31 cellular contexts compared by ENCODE assay signal in the genomic region with DNA sequence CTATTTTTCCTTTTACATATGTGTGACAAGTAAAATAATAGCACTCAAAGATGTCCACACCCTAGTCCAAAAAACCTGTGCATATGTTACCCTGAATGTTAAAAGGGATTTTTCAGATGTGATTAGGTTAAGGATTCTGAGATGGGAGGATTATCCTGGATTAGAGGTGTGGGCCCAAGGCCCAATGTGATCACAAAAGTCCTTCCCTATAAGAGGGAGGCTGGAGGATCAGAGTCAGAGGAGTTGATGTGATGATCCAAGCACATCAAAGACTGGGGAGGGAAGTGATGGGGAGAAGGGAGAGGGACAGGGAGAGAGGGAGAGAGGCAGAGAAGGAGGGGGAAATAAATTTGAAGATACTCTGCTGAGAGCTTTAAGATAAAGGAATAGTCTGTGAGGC.
"Had no signal": no experiment of that assay in that cellular context is flagged by ENCODE, and none has a peak within 500 bp of the region (broad histone marks: within the 10 kb centered on the region; RNA-seq: fewer than 3 reads in every experiment).

No MANE protein-coding gene starts in this region.

- ATAC-seq: activated T-cell treated with anti-CD3 and anti-CD28 coated beads, Interleukin-2, amount 50 U/mL, for 72 hours; foreskin keratinocyte; gastrocnemius medialis; heart left ventricle; T-helper 17 cell; WTC11 had no signal

- DNase-seq: activated CD4-positive, alpha-beta memory T cell treated with anti-CD3 and anti-CD28 coated beads, Interleukin-2, amount 10 ng/mL, durations not matched to agents 7 days and 5 days; activated CD4-positive, alpha-beta T cell treated with anti-CD3 and anti-CD28 coated beads for 1 hour; activated CD4-positive, alpha-beta T cell treated with anti-CD3 and anti-CD28 coated beads for 4 hours; activated CD4-positive, alpha-beta T cell treated with anti-CD3 and anti-CD28 coated beads, Interleukin-2, amount 10 ng/mL, durations not matched to agents 7 days and 5 days; activated CD4-positive, alpha-beta T cell treated with anti-CD3 and anti-CD28 coated beads, Interleukin-2, amount 50 U/mL, for 4 hours; activated CD8-positive, alpha-beta memory T cell treated with anti-CD3 and anti-CD28 coated beads, Interleukin-2, amount 50 U/mL, for 48 hours; activated effector memory CD4-positive, alpha-beta T cell treated with Interleukin-2 at 50 U/mL for 16 hours; activated gamma-delta T cell treated with Interleukin-2 at 50 U/mL for 16 hours; activated naive CD4-positive, alpha-beta T cell treated with anti-CD3 and anti-CD28 coated beads, Interleukin-2, amount 50 U/mL, for 16 hours; activated naive CD4-positive, alpha-beta T cell treated with Interleukin-2 at 50 U/mL for 16 hours; activated T-cell treated with anti-CD3 and anti-CD28 coated beads for 4 hours; activated T-cell treated with anti-CD3 and anti-CD28 coated beads, Interleukin-2, amount 50 U/mL, for 24 hours; activated T-cell treated with anti-CD3 and anti-CD28 coated beads, Interleukin-2, amount 50 U/mL, for 72 hours; amniotic stem cell; anterior cingulate cortex; brain microvascular endothelial cell; dorsolateral prefrontal cortex; effector memory CD4-positive, alpha-beta T cell; endodermal cell; erythroblast; foreskin keratinocyte; gastrocnemius medialis; glutamatergic neuron; heart left ventricle; T-helper 17 cell had no signal

- H3K4me1 Mint-ChIP-seq: activated CD4-positive, alpha-beta memory T cell treated with anti-CD3 and anti-CD28 coated beads, Interleukin-2, amount 10 ng/mL, durations not matched to agents 7 days and 5 days; activated CD4-positive, alpha-beta T cell treated with anti-CD3 and anti-CD28 coated beads, Interleukin-2, amount 10 ng/mL, durations not matched to agents 7 days and 5 days; central memory CD8-positive, alpha-beta T cell; endodermal cell; T-helper 17 cell; WTC11 had no signal

- FAIRE-seq: astrocyte, bronchial epithelial cell had no signal

- H3K36me3 Mint-ChIP-seq: activated naive CD8-positive, alpha-beta T cell had no signal

- H3K9me3 Mint-ChIP-seq: dendritic cell treated with granulocyte-macrophage colony-stimulating factor and Interleukin-4, amounts not matched to agents 40 ng/mL and 50 ng/mL, for 4 days had no signal

- H3K27me3 Mint-ChIP-seq: activated CD4-positive, alpha-beta memory T cell treated with anti-CD3 and anti-CD28 coated beads, Interleukin-2, amount 10 ng/mL, durations not matched to agents 7 days and 5 days; activated CD4-positive, alpha-beta T cell treated with anti-CD3 and anti-CD28 coated beads, Interleukin-2, amount 10 ng/mL, durations not matched to agents 7 days and 5 days; activated naive CD8-positive, alpha-beta T cell; activated T-cell treated with anti-CD3 and anti-CD28 coated beads, Interleukin-2, amount 50 U/mL, for 24 hours; central memory CD8-positive, alpha-beta T cell; dendritic cell treated with granulocyte-macrophage colony-stimulating factor and Interleukin-4, amounts not matched to agents 40 ng/mL and 50 ng/mL, for 4 days; T-helper 17 cell had no signal

- H3K4me3 Mint-ChIP-seq: activated CD4-positive, alpha-beta memory T cell treated with anti-CD3 and anti-CD28 coated beads, Interleukin-2, amount 10 ng/mL, durations not matched to agents 7 days and 5 days; activated CD4-positive, alpha-beta T cell treated with anti-CD3 and anti-CD28 coated beads, Interleukin-2, amount 10 ng/mL, durations not matched to agents 7 days and 5 days; activated naive CD8-positive, alpha-beta T cell; activated T-cell treated with anti-CD3 and anti-CD28 coated beads, Interleukin-2, amount 50 U/mL, for 24 hours; activated T-cell treated with anti-CD3 and anti-CD28 coated beads, Interleukin-2, amount 50 U/mL, for 72 hours; central memory CD8-positive, alpha-beta T cell; dendritic cell treated with granulocyte-macrophage colony-stimulating factor and Interleukin-4, amounts not matched to agents 40 ng/mL and 50 ng/mL, for 4 days; endodermal cell; T-helper 17 cell; WTC11 had no signal

- H3K27ac Mint-ChIP-seq: activated CD4-positive, alpha-beta memory T cell treated with anti-CD3 and anti-CD28 coated beads, Interleukin-2, amount 10 ng/mL, durations not matched to agents 7 days and 5 days; activated CD4-positive, alpha-beta T cell treated with anti-CD3 and anti-CD28 coated beads, Interleukin-2, amount 10 ng/mL, durations not matched to agents 7 days and 5 days; activated naive CD8-positive, alpha-beta T cell; activated T-cell treated with anti-CD3 and anti-CD28 coated beads, Interleukin-2, amount 50 U/mL, for 24 hours; activated T-cell treated with anti-CD3 and anti-CD28 coated beads, Interleukin-2, amount 50 U/mL, for 72 hours; dendritic cell treated with granulocyte-macrophage colony-stimulating factor and Interleukin-4, amounts not matched to agents 40 ng/mL and 50 ng/mL, for 4 days; endodermal cell; T-helper 17 cell; WTC11 had no signal
